Comparison of ENCODE assay signal across 1 cellular context in genomic region chrX:16585486-16586370, GRCh38.
A peak's percentile ranks its signal among the peaks of the same experiment; 100 is the strongest.
TF ChIP-seq lines count a peak whose summit lies in the region.

No MANE protein-coding gene starts in this region.

TF ChIP-seq in K562, 482 proteins besides CTCF, POLR2A, EP300 and RAD21 (continued from another document and continues in another):
- no peak for TF ChIP-seq BCLAF1 (IDR thresholded peaks at IDR 0.05; ENCODE audit: borderline replicate concordance in 1 of 2, control insufficient read depth in 1 of 2, low read depth in 2 of 2, low read length in 1 of 2)
- no peak for TF ChIP-seq ILK (tag; IDR thresholded peaks at IDR 0.05; ENCODE audit: borderline replicate concordance, low read depth)
- no peak for TF ChIP-seq MCM3 (IDR thresholded peaks at IDR 0.05)
- TF ChIP-seq NR2C1 (IDR thresholded peaks at IDR 0.05), result no peak
- peak; percentile 77 for TF ChIP-seq NR2C1 (tag; IDR thresholded peaks at IDR 0.05)
- TF ChIP-seq HIVEP1 (CRISPR knock-in tag; IDR thresholded peaks at IDR 0.05), result 0 out of 2 replicates have a peak, but pooled peaks have one; percentile 51
- no peak for TF ChIP-seq ZNF146 (CRISPR knock-in tag; IDR thresholded peaks at IDR 0.05; ENCODE audit: unreplicated experiment)
- TF ChIP-seq KAT7 (CRISPR knock-in tag; IDR thresholded peaks at IDR 0.05; ENCODE audit: borderline replicate concordance), result no peak
- peak; percentile 92 for TF ChIP-seq SMAD4 (CRISPR knock-in tag; conservative IDR thresholded peaks at IDR 0.05)
- TF ChIP-seq ELF2 (CRISPR knock-in tag; IDR thresholded peaks at IDR 0.05), result no peak
- TF ChIP-seq PYGO2 (tag; IDR thresholded peaks at IDR 0.05), result peak; percentile 77
- TF ChIP-seq PRDM10 (IDR thresholded peaks at IDR 0.05; ENCODE audit: partially characterized antibody), result no peak
- TF ChIP-seq ZNF398 (CRISPR knock-in tag; IDR thresholded peaks at IDR 0.05), result 0 out of 2 replicates have a peak, but pooled peaks have one; percentile 26
- TF ChIP-seq MTF1 (CRISPR knock-in tag; IDR thresholded peaks at IDR 0.05; ENCODE audit: borderline replicate concordance), result peak; percentile 69; the same call in 1 of the 2 replicates
- TF ChIP-seq MGA (IDR thresholded peaks at IDR 0.05), result no peak
- 0 out of 2 replicates have a peak, but pooled peaks have one; percentile 58 for TF ChIP-seq TEAD2 (tag; IDR thresholded peaks at IDR 0.05)
- 0 out of 6 replicates have a peak, but pooled peaks of 1 of the 3 experiments have one; percentile 27 for TF ChIP-seq ZBTB11 (CRISPR knock-in tag; IDR thresholded peaks at IDR 0.05)
- peak; percentile 87; the same call in 1 of the 2 replicates for TF ChIP-seq ZNF668 (CRISPR knock-in tag; IDR thresholded peaks at IDR 0.05)
- no peak for TF ChIP-seq SNIP1 (IDR thresholded peaks at IDR 0.05; ENCODE audit: low read depth)
- TF ChIP-seq ZNF512 (tag; IDR thresholded peaks at IDR 0.05), result no peak
- 0 out of 2 replicates have a peak, but pooled peaks have one; percentile 41 for TF ChIP-seq ZNF445 (CRISPR knock-in tag; IDR thresholded peaks at IDR 0.05; ENCODE audit: low read depth)
- TF ChIP-seq SIRT6 (IDR thresholded peaks at IDR 0.05; ENCODE audit: low read depth, low read length), result no peak
- TF ChIP-seq SIN3A (IDR thresholded peaks at IDR 0.05; ENCODE audit: borderline replicate concordance in 2 of 2, control insufficient read depth in 1 of 2, low read depth in 2 of 2, low read length in 2 of 2), result no peak
- no peak for TF ChIP-seq POU5F1 (IDR thresholded peaks at IDR 0.05; ENCODE audit: borderline replicate concordance, low read depth, low read length, partially characterized antibody)
- no peak for TF ChIP-seq CC2D1A (IDR thresholded peaks at IDR 0.05)
